ENCODE assay signal across 1 cellular context in genomic region chr19:37655689-37656491, GRCh38.
TF ChIP-seq lines count a peak whose summit lies in the region.

No MANE protein-coding gene starts in this region.

TF ChIP-seq in GM12878, 131 proteins besides CTCF, POLR2A, EP300 and RAD21 (continued from another document and continues in another):
- no peak for TF ChIP-seq ZNF384 (IDR thresholded peaks at IDR 0.05; ENCODE audit: borderline replicate concordance, low read depth, low read length)
- TF ChIP-seq SPI1 (IDR thresholded peaks at IDR 0.05; ENCODE audit: borderline replicate concordance, insufficient read depth, low read depth, low read length), result no peak
- no peak for TF ChIP-seq RELA (IDR thresholded peaks at IDR 0.05; ENCODE audit: borderline replicate concordance, partially characterized antibody)
- 0 out of 2 replicates have a peak, but pooled peaks have one; percentile 39 for TF ChIP-seq MXI1 (IDR thresholded peaks at IDR 0.05; ENCODE audit: low read depth, low read length)
- TF ChIP-seq SREBF1 (IDR thresholded peaks at IDR 0.05; ENCODE audit: low read length), result no peak
- TF ChIP-seq GABPA (IDR thresholded peaks at IDR 0.05; ENCODE audit: low read depth), result no peak
- TF ChIP-seq BRCA1 (IDR thresholded peaks at IDR 0.05; ENCODE audit: low read depth, low read length), result peak; percentile 65
- TF ChIP-seq REST (IDR thresholded peaks at IDR 0.05; ENCODE audit: low read depth, low read length), result no peak
- TF ChIP-seq TCF7 (IDR thresholded peaks at IDR 0.05; ENCODE audit: borderline replicate concordance), result no peak
- TF ChIP-seq SIX5 (IDR thresholded peaks at IDR 0.05; ENCODE audit: low read depth, low read length, severe bottlenecking), result no peak
- no peak for TF ChIP-seq BCLAF1 (IDR thresholded peaks at IDR 0.05)
- peak; percentile 18; the same call in 1 of the 2 replicates for TF ChIP-seq ZNF217 (IDR thresholded peaks at IDR 0.05)
- TF ChIP-seq FOXM1 (IDR thresholded peaks at IDR 0.05; ENCODE audit: low read depth, low read length), result no peak
- TF ChIP-seq MTA3 (IDR thresholded peaks at IDR 0.05; ENCODE audit: borderline replicate concordance, low read length), result peak; percentile 30; the same call in 1 of the 2 replicates
- peak; percentile 36; the same call in 1 of the 2 replicates for TF ChIP-seq MAX (IDR thresholded peaks at IDR 0.05; ENCODE audit: low read depth, low read length)
- TF ChIP-seq ZNF274 (IDR thresholded peaks at IDR 0.05; ENCODE audit: insufficient read depth, insufficient read length), result no peak
- no peak for TF ChIP-seq ZBTB4 (CRISPR knock-in tag; IDR thresholded peaks at IDR 0.05)
- no peak for TF ChIP-seq WRNIP1 (IDR thresholded peaks at IDR 0.05; ENCODE audit: borderline replicate concordance, low read depth, low read length)
- no peak for TF ChIP-seq ZBTB33 (IDR thresholded peaks at IDR 0.05)
- peak; percentile 58; the same call in 1 of the 2 replicates for TF ChIP-seq ELK1 (IDR thresholded peaks at IDR 0.05; ENCODE audit: low read depth, low read length)
- no peak for TF ChIP-seq E4F1 (IDR thresholded peaks at IDR 0.05; ENCODE audit: borderline replicate concordance, partially characterized antibody)
- no peak for TF ChIP-seq TBL1XR1 (IDR thresholded peaks at IDR 0.05; ENCODE audit: low read depth, low read length)
- TF ChIP-seq NFIC (IDR thresholded peaks at IDR 0.05; ENCODE audit: low read depth, low read length), result no peak
- peak; percentile 56; the same call in 1 of the 2 replicates for TF ChIP-seq HDGF (IDR thresholded peaks at IDR 0.05)
- peak; percentile 25 for TF ChIP-seq MEF2B (IDR thresholded peaks at IDR 0.05; ENCODE audit: partially characterized antibody, poor library complexity, severe bottlenecking)
- no peak for TF ChIP-seq ZNF207 (IDR thresholded peaks at IDR 0.05; ENCODE audit: borderline replicate concordance)
- no peak for TF ChIP-seq ZNF592 (IDR thresholded peaks at IDR 0.05)
- no peak for TF ChIP-seq HDAC6 (IDR thresholded peaks at IDR 0.05; ENCODE audit: unreplicated experiment)
- no peak for TF ChIP-seq STAT3 (IDR thresholded peaks at IDR 0.05; ENCODE audit: low read depth, low read length)
- peak; percentile 75 for TF ChIP-seq MYC (IDR thresholded peaks at IDR 0.05; ENCODE audit: insufficient read depth, insufficient read length, insufficient replicate concordance, low read length, severe bottlenecking)
- TF ChIP-seq EED (IDR thresholded peaks at IDR 0.05; ENCODE audit: low read depth), result peak; percentile 58
- TF ChIP-seq USF1 (IDR thresholded peaks at IDR 0.05; ENCODE audit: borderline replicate concordance, extremely low read length, insufficient read depth, low read depth, low read length), result peak; percentile 42
- TF ChIP-seq KDM1A (IDR thresholded peaks at IDR 0.05; ENCODE audit: borderline replicate concordance), result no peak
- no peak; the same call in 1 of the 2 replicates for TF ChIP-seq TCF12 (IDR thresholded peaks at IDR 0.05; ENCODE audit: low read depth, low read length)
- no peak for TF ChIP-seq JUNB (IDR thresholded peaks at IDR 0.05)
- no peak for TF ChIP-seq IRF3 (IDR thresholded peaks at IDR 0.05)
